1 cellular context compared by ENCODE assay signal in genomic region chr13:24221007-24221406, GRCh38.
TF ChIP-seq lines count a peak whose summit lies in the region.

No MANE protein-coding gene starts in this region.

TF ChIP-seq in HepG2, 621 proteins besides CTCF, POLR2A, EP300 and RAD21 (continued from another document):
- TF ChIP-seq, protein P1, sequence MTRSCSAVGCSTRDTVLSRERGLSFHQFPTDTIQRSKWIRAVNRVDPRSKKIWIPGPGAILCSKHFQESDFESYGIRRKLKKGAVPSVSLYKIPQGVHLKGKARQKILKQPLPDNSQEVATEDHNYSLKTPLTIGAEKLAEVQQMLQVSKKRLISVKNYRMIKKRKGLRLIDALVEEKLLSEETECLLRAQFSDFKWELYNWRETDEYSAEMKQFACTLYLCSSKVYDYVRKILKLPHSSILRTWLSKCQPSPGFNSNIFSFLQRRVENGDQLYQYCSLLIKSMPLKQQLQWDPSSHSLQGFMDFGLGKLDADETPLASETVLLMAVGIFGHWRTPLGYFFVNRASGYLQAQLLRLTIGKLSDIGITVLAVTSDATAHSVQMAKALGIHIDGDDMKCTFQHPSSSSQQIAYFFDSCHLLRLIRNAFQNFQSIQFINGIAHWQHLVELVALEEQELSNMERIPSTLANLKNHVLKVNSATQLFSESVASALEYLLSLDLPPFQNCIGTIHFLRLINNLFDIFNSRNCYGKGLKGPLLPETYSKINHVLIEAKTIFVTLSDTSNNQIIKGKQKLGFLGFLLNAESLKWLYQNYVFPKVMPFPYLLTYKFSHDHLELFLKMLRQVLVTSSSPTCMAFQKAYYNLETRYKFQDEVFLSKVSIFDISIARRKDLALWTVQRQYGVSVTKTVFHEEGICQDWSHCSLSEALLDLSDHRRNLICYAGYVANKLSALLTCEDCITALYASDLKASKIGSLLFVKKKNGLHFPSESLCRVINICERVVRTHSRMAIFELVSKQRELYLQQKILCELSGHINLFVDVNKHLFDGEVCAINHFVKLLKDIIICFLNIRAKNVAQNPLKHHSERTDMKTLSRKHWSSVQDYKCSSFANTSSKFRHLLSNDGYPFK (CRISPR knock-in tag; IDR thresholded peaks at IDR 0.05; ENCODE audit: borderline replicate concordance): no peak
- TF ChIP-seq ZNF256 (CRISPR knock-in tag; conservative IDR thresholded peaks at IDR 0.05) (no peak), TARDBP (CRISPR knock-in tag; IDR thresholded peaks at IDR 0.05) (no peak), NR2F1 (CRISPR knock-in tag; IDR thresholded peaks at IDR 0.05) (no peak), TIGD3 (CRISPR knock-in tag; IDR thresholded peaks at IDR 0.05; ENCODE audit: borderline replicate concordance) (no peak), KDM2A (CRISPR knock-in tag; IDR thresholded peaks at IDR 0.05; ENCODE audit: borderline replicate concordance, low read depth) (no peak), MLLT10 (CRISPR knock-in tag; IDR thresholded peaks at IDR 0.05) (no peak), SMARCE1 (IDR thresholded peaks at IDR 0.05; ENCODE audit: borderline replicate concordance) (no peak), CREM (IDR thresholded peaks at IDR 0.05) (peak; percentile 55), CREM (CRISPR knock-in tag; IDR thresholded peaks at IDR 0.05) (no peak), HOXA5 (CRISPR knock-in tag; IDR thresholded peaks at IDR 0.05) (no peak), ZNF333 (CRISPR knock-in tag; IDR thresholded peaks at IDR 0.05; ENCODE audit: borderline replicate concordance) (no peak), WIZ (CRISPR knock-in tag; IDR thresholded peaks at IDR 0.05) (no peak), FOXA3 (CRISPR knock-in tag; IDR thresholded peaks at IDR 0.05) (peak; percentile 61), ATF1 (CRISPR knock-in tag; IDR thresholded peaks at IDR 0.05) (no peak), NFE2L1 (CRISPR knock-in tag; IDR thresholded peaks at IDR 0.05; ENCODE audit: borderline replicate concordance) (no peak), TFDP1 (CRISPR knock-in tag; IDR thresholded peaks at IDR 0.05; ENCODE audit: borderline replicate concordance) (no peak), ARNT (IDR thresholded peaks at IDR 0.05) (no peak), NFE2 (CRISPR knock-in tag; IDR thresholded peaks at IDR 0.05) (peak; percentile 78), POGZ (CRISPR knock-in tag; IDR thresholded peaks at IDR 0.05) (no peak), ZNF530 (CRISPR knock-in tag; IDR thresholded peaks at IDR 0.05; ENCODE audit: low read depth) (no peak), KDM4B (CRISPR knock-in tag; IDR thresholded peaks at IDR 0.05) (no peak), ZNF260 (CRISPR knock-in tag; IDR thresholded peaks at IDR 0.05; ENCODE audit: borderline replicate concordance, low read depth) (no peak), SNAI1 (CRISPR knock-in tag; IDR thresholded peaks at IDR 0.05; ENCODE audit: borderline replicate concordance) (no peak), HMGA1 (CRISPR knock-in tag; conservative IDR thresholded peaks at IDR 0.05) (no peak), ZNF292 (CRISPR knock-in tag; IDR thresholded peaks at IDR 0.05; ENCODE audit: borderline replicate concordance, low read depth) (no peak), IKZF1 (IDR thresholded peaks at IDR 0.05) (no peak), RARA (CRISPR knock-in tag; IDR thresholded peaks at IDR 0.05) (0 out of 2 replicates have a peak, but pooled peaks have one; percentile 20), GATAD2A (CRISPR knock-in tag; IDR thresholded peaks at IDR 0.05) (peak; percentile 25; the same call in 1 of the 2 replicates), ZSCAN9 (CRISPR knock-in tag; IDR thresholded peaks at IDR 0.05; ENCODE audit: borderline replicate concordance) (no peak), ZBTB44 (CRISPR knock-in tag; IDR thresholded peaks at IDR 0.05) (no peak), REPIN1 (CRISPR knock-in tag; IDR thresholded peaks at IDR 0.05; ENCODE audit: borderline replicate concordance, low read depth) (no peak), ZNF232 (CRISPR knock-in tag; IDR thresholded peaks at IDR 0.05; ENCODE audit: borderline replicate concordance) (no peak), GTF2F1 (IDR thresholded peaks at IDR 0.05; ENCODE audit: low read length) (no peak), ZBTB8A (CRISPR knock-in tag; IDR thresholded peaks at IDR 0.05; ENCODE audit: borderline replicate concordance, low read depth) (no peak), ZSCAN22 (CRISPR knock-in tag; IDR thresholded peaks at IDR 0.05) (no peak), ZNF550 (CRISPR knock-in tag; IDR thresholded peaks at IDR 0.05; ENCODE audit: borderline replicate concordance) (no peak), MAFF (IDR thresholded peaks at IDR 0.05; ENCODE audit: low read depth, low read length) (peak; percentile 62), RFXANK (CRISPR knock-in tag; IDR thresholded peaks at IDR 0.05) (no peak), MED8 (CRISPR knock-in tag; IDR thresholded peaks at IDR 0.05; ENCODE audit: insufficient replicate concordance) (no peak), ATRX (CRISPR knock-in tag; IDR thresholded peaks at IDR 0.05; ENCODE audit: borderline replicate concordance) (no peak), ELF4 (CRISPR knock-in tag; IDR thresholded peaks at IDR 0.05; ENCODE audit: borderline replicate concordance) (no peak), MBD4 (IDR thresholded peaks at IDR 0.05; ENCODE audit: borderline replicate concordance, low read length) (no peak), HMG20A (CRISPR knock-in tag; IDR thresholded peaks at IDR 0.05; ENCODE audit: borderline replicate concordance) (0 out of 2 replicates have a peak, but pooled peaks have one; percentile 14), STAG1 (CRISPR knock-in tag; IDR thresholded peaks at IDR 0.05) (no peak), ESRRA (CRISPR knock-in tag; IDR thresholded peaks at IDR 0.05; ENCODE audit: low read depth) (no peak), TOPORS (CRISPR knock-in tag; IDR thresholded peaks at IDR 0.05) (no peak)
- TF ChIP-seq, protein P2, sequence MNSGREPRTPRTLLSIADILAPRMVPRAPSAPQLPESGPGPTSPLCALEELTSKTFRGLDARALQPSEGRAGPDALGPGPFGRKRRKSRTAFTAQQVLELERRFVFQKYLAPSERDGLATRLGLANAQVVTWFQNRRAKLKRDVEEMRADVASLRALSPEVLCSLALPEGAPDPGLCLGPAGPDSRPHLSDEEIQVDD (CRISPR knock-in tag; IDR thresholded peaks at IDR 0.05; ENCODE audit: borderline replicate concordance): no peak
- TF ChIP-seq, protein P3, sequence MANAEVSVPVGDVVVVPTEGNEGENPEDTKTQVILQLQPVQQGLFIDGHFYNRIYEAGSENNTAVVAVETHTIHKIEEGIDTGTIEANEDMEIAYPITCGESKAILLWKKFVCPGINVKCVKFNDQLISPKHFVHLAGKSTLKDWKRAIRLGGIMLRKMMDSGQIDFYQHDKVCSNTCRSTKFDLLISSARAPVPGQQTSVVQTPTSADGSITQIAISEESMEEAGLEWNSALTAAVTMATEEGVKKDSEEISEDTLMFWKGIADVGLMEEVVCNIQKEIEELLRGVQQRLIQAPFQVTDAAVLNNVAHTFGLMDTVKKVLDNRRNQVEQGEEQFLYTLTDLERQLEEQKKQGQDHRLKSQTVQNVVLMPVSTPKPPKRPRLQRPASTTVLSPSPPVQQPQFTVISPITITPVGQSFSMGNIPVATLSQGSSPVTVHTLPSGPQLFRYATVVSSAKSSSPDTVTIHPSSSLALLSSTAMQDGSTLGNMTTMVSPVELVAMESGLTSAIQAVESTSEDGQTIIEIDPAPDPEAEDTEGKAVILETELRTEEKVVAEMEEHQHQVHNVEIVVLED (CRISPR knock-in tag; IDR thresholded peaks at IDR 0.05; ENCODE audit: borderline replicate concordance): no peak
- TF ChIP-seq, protein P4, sequence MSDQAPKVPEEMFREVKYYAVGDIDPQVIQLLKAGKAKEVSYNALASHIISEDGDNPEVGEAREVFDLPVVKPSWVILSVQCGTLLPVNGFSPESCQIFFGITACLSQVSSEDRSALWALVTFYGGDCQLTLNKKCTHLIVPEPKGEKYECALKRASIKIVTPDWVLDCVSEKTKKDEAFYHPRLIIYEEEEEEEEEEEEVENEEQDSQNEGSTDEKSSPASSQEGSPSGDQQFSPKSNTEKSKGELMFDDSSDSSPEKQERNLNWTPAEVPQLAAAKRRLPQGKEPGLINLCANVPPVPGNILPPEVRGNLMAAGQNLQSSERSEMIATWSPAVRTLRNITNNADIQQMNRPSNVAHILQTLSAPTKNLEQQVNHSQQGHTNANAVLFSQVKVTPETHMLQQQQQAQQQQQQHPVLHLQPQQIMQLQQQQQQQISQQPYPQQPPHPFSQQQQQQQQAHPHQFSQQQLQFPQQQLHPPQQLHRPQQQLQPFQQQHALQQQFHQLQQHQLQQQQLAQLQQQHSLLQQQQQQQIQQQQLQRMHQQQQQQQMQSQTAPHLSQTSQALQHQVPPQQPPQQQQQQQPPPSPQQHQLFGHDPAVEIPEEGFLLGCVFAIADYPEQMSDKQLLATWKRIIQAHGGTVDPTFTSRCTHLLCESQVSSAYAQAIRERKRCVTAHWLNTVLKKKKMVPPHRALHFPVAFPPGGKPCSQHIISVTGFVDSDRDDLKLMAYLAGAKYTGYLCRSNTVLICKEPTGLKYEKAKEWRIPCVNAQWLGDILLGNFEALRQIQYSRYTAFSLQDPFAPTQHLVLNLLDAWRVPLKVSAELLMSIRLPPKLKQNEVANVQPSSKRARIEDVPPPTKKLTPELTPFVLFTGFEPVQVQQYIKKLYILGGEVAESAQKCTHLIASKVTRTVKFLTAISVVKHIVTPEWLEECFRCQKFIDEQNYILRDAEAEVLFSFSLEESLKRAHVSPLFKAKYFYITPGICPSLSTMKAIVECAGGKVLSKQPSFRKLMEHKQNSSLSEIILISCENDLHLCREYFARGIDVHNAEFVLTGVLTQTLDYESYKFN (CRISPR knock-in tag; conservative IDR thresholded peaks at IDR 0.05): 0 out of 2 replicates have a peak, but pooled peaks have one; percentile 16
- TF ChIP-seq, protein P5, sequence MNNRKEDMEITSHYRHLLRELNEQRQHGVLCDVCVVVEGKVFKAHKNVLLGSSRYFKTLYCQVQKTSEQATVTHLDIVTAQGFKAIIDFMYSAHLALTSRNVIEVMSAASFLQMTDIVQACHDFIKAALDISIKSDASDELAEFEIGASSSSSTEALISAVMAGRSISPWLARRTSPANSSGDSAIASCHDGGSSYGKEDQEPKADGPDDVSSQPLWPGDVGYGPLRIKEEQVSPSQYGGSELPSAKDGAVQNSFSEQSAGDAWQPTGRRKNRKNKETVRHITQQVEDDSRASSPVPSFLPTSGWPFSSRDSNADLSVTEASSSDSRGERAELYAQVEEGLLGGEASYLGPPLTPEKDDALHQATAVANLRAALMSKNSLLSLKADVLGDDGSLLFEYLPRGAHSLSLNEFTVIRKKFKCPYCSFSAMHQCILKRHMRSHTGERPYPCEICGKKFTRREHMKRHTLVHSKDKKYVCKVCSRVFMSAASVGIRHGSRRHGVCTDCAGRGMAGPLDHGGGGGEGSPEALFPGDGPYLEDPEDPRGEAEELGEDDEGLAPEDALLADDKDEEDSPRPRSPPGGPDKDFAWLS (CRISPR knock-in tag; IDR thresholded peaks at IDR 0.05; ENCODE audit: borderline replicate concordance): no peak
- TF ChIP-seq, protein P6, sequence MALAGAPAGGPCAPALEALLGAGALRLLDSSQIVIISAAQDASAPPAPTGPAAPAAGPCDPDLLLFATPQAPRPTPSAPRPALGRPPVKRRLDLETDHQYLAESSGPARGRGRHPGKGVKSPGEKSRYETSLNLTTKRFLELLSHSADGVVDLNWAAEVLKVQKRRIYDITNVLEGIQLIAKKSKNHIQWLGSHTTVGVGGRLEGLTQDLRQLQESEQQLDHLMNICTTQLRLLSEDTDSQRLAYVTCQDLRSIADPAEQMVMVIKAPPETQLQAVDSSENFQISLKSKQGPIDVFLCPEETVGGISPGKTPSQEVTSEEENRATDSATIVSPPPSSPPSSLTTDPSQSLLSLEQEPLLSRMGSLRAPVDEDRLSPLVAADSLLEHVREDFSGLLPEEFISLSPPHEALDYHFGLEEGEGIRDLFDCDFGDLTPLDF (CRISPR knock-in tag; IDR thresholded peaks at IDR 0.05): no peak
- TF ChIP-seq, protein P7, sequence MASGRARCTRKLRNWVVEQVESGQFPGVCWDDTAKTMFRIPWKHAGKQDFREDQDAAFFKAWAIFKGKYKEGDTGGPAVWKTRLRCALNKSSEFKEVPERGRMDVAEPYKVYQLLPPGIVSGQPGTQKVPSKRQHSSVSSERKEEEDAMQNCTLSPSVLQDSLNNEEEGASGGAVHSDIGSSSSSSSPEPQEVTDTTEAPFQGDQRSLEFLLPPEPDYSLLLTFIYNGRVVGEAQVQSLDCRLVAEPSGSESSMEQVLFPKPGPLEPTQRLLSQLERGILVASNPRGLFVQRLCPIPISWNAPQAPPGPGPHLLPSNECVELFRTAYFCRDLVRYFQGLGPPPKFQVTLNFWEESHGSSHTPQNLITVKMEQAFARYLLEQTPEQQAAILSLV (CRISPR knock-in tag; IDR thresholded peaks at IDR 0.05; ENCODE audit: borderline replicate concordance): no peak
